In the genomic region with DNA sequence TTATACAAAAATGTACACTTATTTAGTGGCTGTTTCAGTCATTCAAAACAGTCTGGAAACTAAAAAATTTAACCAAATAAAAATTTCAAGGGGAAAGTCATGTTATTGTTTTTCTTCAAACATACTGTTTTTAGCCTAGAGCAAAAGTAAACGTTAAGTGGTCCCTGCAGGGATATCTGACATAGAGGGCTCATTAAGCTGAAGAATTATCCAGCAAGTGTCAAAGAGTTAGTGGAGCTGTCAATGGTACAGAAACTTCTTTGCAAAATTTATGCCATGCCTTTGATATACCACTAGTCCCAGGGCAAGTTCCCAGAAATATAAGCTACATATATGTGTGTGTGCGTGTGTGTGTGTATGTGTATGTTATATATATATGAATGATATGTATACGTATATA, we compare ENCODE assay signal across 18 cellular contexts.
"Had no signal": no experiment of that assay in that cellular context is flagged by ENCODE, and none has a peak within 500 bp of the region (broad histone marks: within the 10 kb centered on the region; RNA-seq: fewer than 3 reads in every experiment).

No MANE protein-coding gene starts in this region.

- H2AFZ ChIP-seq: hepatocyte had no signal

- H3K4me2 ChIP-seq: hepatocyte had no signal

- DNase-seq: dermis blood vessel endothelial cell; dorsolateral prefrontal cortex; effector CD4-positive, alpha-beta T cell; effector memory CD4-positive, alpha-beta T cell; foreskin keratinocyte; heart left ventricle; hypothalamus; immature natural killer cell; left cardiac atrium; left lung; left ventricle myocardium superior; lower lobe of right lung; mesenchymal stem cell; midbrain had no signal

- H3K79me2 ChIP-seq: hepatocyte had no signal

- ATAC-seq: foreskin keratinocyte, gastroesophageal sphincter, heart left ventricle, left cardiac atrium, left lung, left ventricle myocardium superior, lower lobe of right lung had no signal

- H3K36me3 ChIP-seq: esophagus muscularis mucosa, gastroesophageal sphincter, heart left ventricle, left lung, lower lobe of right lung had no signal

- H3K27ac ChIP-seq: coronary artery, dorsolateral prefrontal cortex, esophagus muscularis mucosa, foreskin keratinocyte, gastroesophageal sphincter, heart left ventricle, hepatocyte, left lung, lower lobe of right lung had no signal

- H3K9me3 ChIP-seq: esophagus muscularis mucosa, gastroesophageal sphincter, heart left ventricle, lower lobe of right lung had no signal

- H3K27me3 ChIP-seq: dorsolateral prefrontal cortex, esophagus muscularis mucosa, foreskin keratinocyte, gastroesophageal sphincter, heart left ventricle, hepatocyte, left lung had no signal

- H3K4me1 ChIP-seq: esophagus muscularis mucosa, foreskin keratinocyte, gastroesophageal sphincter, heart left ventricle, left lung, lower lobe of right lung had no signal

- H3K4me3 ChIP-seq: coronary artery, dorsolateral prefrontal cortex, esophagus muscularis mucosa, gastroesophageal sphincter, heart left ventricle, hepatocyte, left lung, lower lobe of right lung had no signal
